In the genomic region with DNA sequence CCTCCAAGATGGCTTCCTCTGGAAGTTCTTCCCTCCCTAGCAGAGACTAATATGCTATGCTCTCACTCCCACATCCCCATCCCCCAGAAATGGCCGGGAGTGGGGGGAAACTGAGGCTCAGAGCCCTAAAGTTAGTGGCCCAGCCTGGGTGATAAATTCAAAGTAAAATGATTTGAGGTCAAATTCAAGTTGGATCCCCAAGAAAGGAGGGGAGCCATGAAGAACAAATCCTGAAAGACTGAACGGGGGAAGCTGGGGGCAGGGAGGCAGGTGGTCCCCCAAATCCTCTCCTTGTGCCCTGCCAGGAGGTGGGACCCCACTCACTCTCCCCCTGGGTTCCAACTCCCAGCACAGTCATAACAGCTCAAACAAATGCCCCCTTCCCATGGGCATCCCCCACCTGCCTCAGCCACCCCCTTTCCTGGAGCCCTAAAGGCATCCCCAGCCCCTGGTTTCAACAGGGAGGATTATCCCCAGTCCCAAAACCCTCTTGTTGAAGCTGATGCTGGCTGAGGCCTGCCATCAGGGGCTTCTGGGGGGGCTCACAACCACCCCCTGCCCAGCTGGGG, we compare ENCODE assay signal across 1 cellular context.
TF ChIP-seq lines count a peak whose summit lies in the region.

No MANE protein-coding gene starts in this region.

TF ChIP-seq in HCT116, 20 proteins besides CTCF, POLR2A, EP300 and RAD21 (continued from another document):
- no peak for TF ChIP-seq CEBPB (IDR thresholded peaks at IDR 0.05; ENCODE audit: low read depth)
- TF ChIP-seq, protein P1, sequence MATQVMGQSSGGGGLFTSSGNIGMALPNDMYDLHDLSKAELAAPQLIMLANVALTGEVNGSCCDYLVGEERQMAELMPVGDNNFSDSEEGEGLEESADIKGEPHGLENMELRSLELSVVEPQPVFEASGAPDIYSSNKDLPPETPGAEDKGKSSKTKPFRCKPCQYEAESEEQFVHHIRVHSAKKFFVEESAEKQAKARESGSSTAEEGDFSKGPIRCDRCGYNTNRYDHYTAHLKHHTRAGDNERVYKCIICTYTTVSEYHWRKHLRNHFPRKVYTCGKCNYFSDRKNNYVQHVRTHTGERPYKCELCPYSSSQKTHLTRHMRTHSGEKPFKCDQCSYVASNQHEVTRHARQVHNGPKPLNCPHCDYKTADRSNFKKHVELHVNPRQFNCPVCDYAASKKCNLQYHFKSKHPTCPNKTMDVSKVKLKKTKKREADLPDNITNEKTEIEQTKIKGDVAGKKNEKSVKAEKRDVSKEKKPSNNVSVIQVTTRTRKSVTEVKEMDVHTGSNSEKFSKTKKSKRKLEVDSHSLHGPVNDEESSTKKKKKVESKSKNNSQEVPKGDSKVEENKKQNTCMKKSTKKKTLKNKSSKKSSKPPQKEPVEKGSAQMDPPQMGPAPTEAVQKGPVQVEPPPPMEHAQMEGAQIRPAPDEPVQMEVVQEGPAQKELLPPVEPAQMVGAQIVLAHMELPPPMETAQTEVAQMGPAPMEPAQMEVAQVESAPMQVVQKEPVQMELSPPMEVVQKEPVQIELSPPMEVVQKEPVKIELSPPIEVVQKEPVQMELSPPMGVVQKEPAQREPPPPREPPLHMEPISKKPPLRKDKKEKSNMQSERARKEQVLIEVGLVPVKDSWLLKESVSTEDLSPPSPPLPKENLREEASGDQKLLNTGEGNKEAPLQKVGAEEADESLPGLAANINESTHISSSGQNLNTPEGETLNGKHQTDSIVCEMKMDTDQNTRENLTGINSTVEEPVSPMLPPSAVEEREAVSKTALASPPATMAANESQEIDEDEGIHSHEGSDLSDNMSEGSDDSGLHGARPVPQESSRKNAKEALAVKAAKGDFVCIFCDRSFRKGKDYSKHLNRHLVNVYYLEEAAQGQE (IDR thresholded peaks at IDR 0.05; ENCODE audit: low read depth) = no peak
- TF ChIP-seq TCF7L2 (IDR thresholded peaks at IDR 0.05; ENCODE audit: borderline replicate concordance, extremely low read depth, insufficient read depth, insufficient read length) = no peak
- TF ChIP-seq ZFX (IDR thresholded peaks at IDR 0.05) = no peak
